Comparison of ENCODE assay signal across 23 cellular contexts in genomic region chr12:25972783-25973182, GRCh38. TPM values are rescaled to one million over a fixed set of nuclear protein-coding genes. Genes with fewer than 3 reads are reported as not detected.
DNase-seq lines count a peak whose midpoint lies in the region; FAIRE-seq and TF ChIP-seq lines count a peak whose summit lies in the region.
"Had no signal": no experiment of that assay in that cellular context is flagged by ENCODE, and none has a peak within 500 bp of the region (broad histone marks: within the 10 kb centered on the region; RNA-seq: fewer than 3 reads in every experiment).

No MANE protein-coding gene starts in this region.

- TF ChIP-seq POLR2A in GM12892 (IDR thresholded peaks at IDR 0.05; ENCODE audit: low read depth, low read length), result no peak

- H3K27ac ChIP-seq in ACC112 (ENCODE audit: low read depth, low read length) (peak overlapping the region; percentile 30), kidney (ENCODE audit: low read depth in 2 of 2, low read length in 2 of 2) (no peak overlapping the region)
- H3K27ac ChIP-seq: RWPE1 had no signal

- H3K79me2 ChIP-seq in ACC112 (ENCODE audit: control insufficient read depth, insufficient read depth, low read length, unreplicated experiment), result peaks cover 94% of the 10 kb centered on the region

- H3K4me3 ChIP-seq in ACC112 (ENCODE audit: low read depth, low read length) (no peak overlapping the region), MG63 (no peak overlapping the region), cardiac fibroblast (replicated peaks in 1 of 2; ENCODE audit: low read depth in 2 of 2, low read length in 2 of 2) (no peak overlapping the region), foreskin fibroblast (ENCODE audit: low read depth in 1 of 2, low read length in 2 of 2) (no peak overlapping the region), kidney (ENCODE audit: low read length in 2 of 2) (no peak overlapping the region)
- H3K4me3 ChIP-seq: GM12878, lung had no signal

- H3K27me3 ChIP-seq in ACC112 (ENCODE audit: insufficient read depth, low read length) (no peaks in the 10 kb centered on the region), MG63 (no peaks in the 10 kb centered on the region)

- DNase-seq in MG63, result peak; percentile 71
- DNase-seq in cardiac fibroblast (ENCODE audit: low read depth in 2 of 2), result peak; percentile 76 to 90
- peak; percentile 57 to 76 for DNase-seq in foreskin fibroblast
- DNase-seq in kidney, result no peak
- DNase-seq in GM20000 (ENCODE audit: low spot score), result no peak
- DNase-seq in activated naive CD4-positive, alpha-beta T cell (lab: John Stamatoyannopoulos, UW), result no peak
- no peak for DNase-seq in GM12892 (ENCODE audit: insufficient read length)
- DNase-seq: activated CD4-positive, alpha-beta T cell treated with anti-CD3 and anti-CD28 coated beads for 4 hours; activated naive CD4-positive, alpha-beta T cell treated with anti-CD3 and anti-CD28 coated beads, Interleukin-2, amount 10 ng/mL, durations not matched to agents 7 days and 5 days; activated T-cell treated with anti-CD3 and anti-CD28 coated beads, Interleukin-2, amount 50 U/mL, for 4 hours; aorta; DMS79; glutamatergic neuron; H9; Kasumi-1; NCI-H1092 treated with DMSO at 0.1 percent for 48 hours; NCI-H187 treated with DMSO at 0.1 percent for 48 hours; stimulated activated CD8-positive, alpha-beta memory T cell treated with anti-CD3 and anti-CD28 coated beads, Interleukin-4, amount 100 ng/mL, for 48 hours; trophoblast cell had no signal

- H3K4me1 ChIP-seq in ACC112 (ENCODE audit: control insufficient read depth, insufficient read depth, low read length, unreplicated experiment) (peaks cover 53% of the 10 kb centered on the region), kidney (ENCODE audit: control insufficient read depth in 1 of 2, insufficient read depth in 1 of 2, low read depth in 1 of 2, low read length in 2 of 2) (peaks cover 13 to 25% of the 10 kb centered on the region in 2 donors)

- no peak overlapping the region for H3K9ac ChIP-seq in kidney (ENCODE audit: low read length in 2 of 2)

- no peak overlapping the region for H2AFZ ChIP-seq in ACC112 (ENCODE audit: low read length, unreplicated experiment)

- no peaks in the 10 kb centered on the region for H3K36me3 ChIP-seq in ACC112 (ENCODE audit: insufficient read depth, low read length)
- H3K36me3 ChIP-seq in MG63, result no peaks in the 10 kb centered on the region
- no peaks in the 10 kb centered on the region for H3K36me3 ChIP-seq in kidney (ENCODE audit: control insufficient read depth in 1 of 2, insufficient read depth in 2 of 2, low read length in 2 of 2)

- FAIRE-seq in kidney (lab: Jason Lieb, UNC) (no peak), GM12892 (lab: Jason Lieb, UNC) (no peak)
- FAIRE-seq: GM12878 had no signal

- no peak for TF ChIP-seq CTCF in cardiac fibroblast (IDR thresholded peaks at IDR 0.05; ENCODE audit: low read depth, low read length)
- TF ChIP-seq CTCF in foreskin fibroblast (IDR thresholded peaks at IDR 0.05; ENCODE audit: low read depth, low read length), result no peak
- no peak for TF ChIP-seq CTCF in kidney (IDR thresholded peaks at IDR 0.05; ENCODE audit: borderline replicate concordance, extremely low read depth, insufficient read depth)
- TF ChIP-seq CTCF in GM20000 (IDR thresholded peaks at IDR 0.05; ENCODE audit: extremely low read depth, missing control alignments), result no peak

- intact Hi-C loops in kidney (cut with DNase I), result no loop called here

- H3K9me3 ChIP-seq in MG63 (no peaks in the 10 kb centered on the region), kidney (ENCODE audit: control insufficient read depth in 1 of 2, low read length in 2 of 2) (no peaks in the 10 kb centered on the region)

RNA-seq across cellular contexts. Expression of gene RASSF8, which starts 14.3 kb away (rescaled TPM):
- 7.3 and 40.9 TPM in 2 replicates for total RNA-seq in MG63 (2014; rRNA removed; shearing (Covaris generic); ENCODE audit: low replicate concordance)
- total RNA-seq in kidney, result 52.8 TPM
- 12.0 TPM for polyA plus RNA-seq in kidney (ENCODE audit: insufficient read depth, low read depth, low replicate concordance)
- not detected for polyA plus RNA-seq in GM12892 (2012; ENCODE audit: missing spikeins)

Comparison
In these comparisons a context has a peak if more than half of its experiments do, and no peak if none do; other contexts are left out.
1. DNase-seq: peak in MG63 (single experiment), cardiac fibroblast (2 of 2) and foreskin fibroblast (2 of 2); none in kidney (single experiment), GM20000 (single experiment), activated naive CD4-positive, alpha-beta T cell (0 of 4) and GM12892 (single experiment).